ENCODE assay signal across 20 cellular contexts in the genomic region with DNA sequence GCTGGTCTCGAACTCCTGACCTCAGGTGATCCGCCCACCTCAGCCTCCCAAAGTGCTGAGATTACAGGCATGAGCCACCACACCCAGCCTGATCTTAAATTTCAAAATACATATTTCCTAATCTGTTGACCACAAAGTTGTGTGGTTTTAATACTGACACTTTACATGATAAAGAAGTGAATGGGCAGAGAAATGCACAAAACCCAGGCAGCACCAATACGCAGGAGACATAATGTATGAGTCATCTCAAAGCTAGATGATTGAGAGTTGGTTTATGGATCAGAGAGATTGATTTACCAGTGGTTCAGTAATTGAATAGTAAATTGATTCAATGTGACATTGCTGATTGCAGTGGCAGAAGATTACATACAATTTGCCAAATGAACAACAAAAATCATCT.
"Had no signal": no experiment of that assay in that cellular context is flagged by ENCODE, and none has a peak within 500 bp of the region (broad histone marks: within the 10 kb centered on the region; RNA-seq: fewer than 3 reads in every experiment).

No MANE protein-coding gene starts in this region.

- H3K4me3 Mint-ChIP-seq: activated CD4-positive, alpha-beta T cell treated with anti-CD3 and anti-CD28 coated beads for 36 hours; activated naive CD8-positive, alpha-beta T cell treated with anti-CD3 and anti-CD28 coated beads for 36 hours; naive thymus-derived CD4-positive, alpha-beta T cell; neural progenitor cell; stimulated activated naive CD8-positive, alpha-beta T cell treated with anti-CD3 and anti-CD28 coated beads, Interleukin-15, Interleukin-2, amounts not matched to agents 100 ng/mL and 50 ng/mL, for 24 hours; T-helper 2 cell treated with Interferon-gamma antibody and Interleukin-4, amounts not matched to agents 5 μg/mL and 100 μg/mL, for 36 hours; WTC11 had no signal

- H3K4me1 ChIP-seq: body of pancreas, neural progenitor cell, suprapubic skin had no signal

- H3K4me3 ChIP-seq: body of pancreas, hepatocyte, neural progenitor cell, suprapubic skin, transverse colon had no signal

- H3K27me3 Mint-ChIP-seq: activated naive CD8-positive, alpha-beta T cell treated with anti-CD3 and anti-CD28 coated beads for 36 hours; progenitor cell of endocrine pancreas had no signal

- DNase-seq: activated CD4-positive, alpha-beta T cell treated with anti-CD3 and anti-CD28 coated beads for 36 hours; activated CD4-positive, alpha-beta T cell treated with anti-CD3 and anti-CD28 coated beads, Interleukin-2, amount 50 U/mL, for 48 hours; activated naive CD4-positive, alpha-beta T cell; activated naive CD8-positive, alpha-beta T cell treated with anti-CD3 and anti-CD28 coated beads for 36 hours; activated T-cell treated with anti-CD3 and anti-CD28 coated beads for 4 hours; amygdala; body of pancreas; effector CD4-positive, alpha-beta T cell; left cardiac atrium; mesendoderm; naive thymus-derived CD4-positive, alpha-beta T cell; stimulated activated CD4-positive, alpha-beta T cell treated with anti-CD3 and anti-CD28 coated beads, Interleukin-2, amount 100 ng/mL, for 48 hours; transverse colon had no signal

- H3K27ac Mint-ChIP-seq: activated CD4-positive, alpha-beta T cell treated with anti-CD3 and anti-CD28 coated beads for 36 hours; activated naive CD8-positive, alpha-beta T cell treated with anti-CD3 and anti-CD28 coated beads for 36 hours; naive thymus-derived CD4-positive, alpha-beta T cell; neural progenitor cell; progenitor cell of endocrine pancreas; stimulated activated naive CD8-positive, alpha-beta T cell treated with anti-CD3 and anti-CD28 coated beads, Interleukin-15, Interleukin-2, amounts not matched to agents 100 ng/mL and 50 ng/mL, for 24 hours; T-helper 2 cell treated with Interferon-gamma antibody and Interleukin-4, amounts not matched to agents 5 μg/mL and 100 μg/mL, for 36 hours; WTC11 had no signal

- H3K9me3 ChIP-seq: body of pancreas, suprapubic skin, transverse colon had no signal

- H3K9me3 Mint-ChIP-seq: activated naive CD8-positive, alpha-beta T cell treated with anti-CD3 and anti-CD28 coated beads for 36 hours; neural progenitor cell; stimulated activated naive CD8-positive, alpha-beta T cell treated with anti-CD3 and anti-CD28 coated beads, Interleukin-15, Interleukin-2, amounts not matched to agents 100 ng/mL and 50 ng/mL, for 24 hours; T-helper 2 cell treated with Interferon-gamma antibody and Interleukin-4, amounts not matched to agents 5 μg/mL and 100 μg/mL, for 36 hours had no signal

- H3K36me3 ChIP-seq: neural progenitor cell, suprapubic skin, transverse colon had no signal

- ATAC-seq: activated CD4-positive, alpha-beta T cell treated with anti-CD3 and anti-CD28 coated beads for 36 hours; body of pancreas; left cardiac atrium; naive thymus-derived CD4-positive, alpha-beta T cell; WTC11 had no signal

- H3K27me3 ChIP-seq: body of pancreas, hepatocyte, neural progenitor cell, suprapubic skin, transverse colon had no signal

- H3K36me3 Mint-ChIP-seq: activated naive CD8-positive, alpha-beta T cell treated with anti-CD3 and anti-CD28 coated beads for 36 hours; naive thymus-derived CD4-positive, alpha-beta T cell; neural progenitor cell; WTC11 had no signal

- H3K27ac ChIP-seq: body of pancreas, hepatocyte, neural progenitor cell, suprapubic skin, transverse colon had no signal

- H3K4me1 Mint-ChIP-seq: activated CD4-positive, alpha-beta T cell treated with anti-CD3 and anti-CD28 coated beads for 36 hours; activated naive CD8-positive, alpha-beta T cell treated with anti-CD3 and anti-CD28 coated beads for 36 hours; neural progenitor cell; WTC11 had no signal
